In the genomic region with DNA sequence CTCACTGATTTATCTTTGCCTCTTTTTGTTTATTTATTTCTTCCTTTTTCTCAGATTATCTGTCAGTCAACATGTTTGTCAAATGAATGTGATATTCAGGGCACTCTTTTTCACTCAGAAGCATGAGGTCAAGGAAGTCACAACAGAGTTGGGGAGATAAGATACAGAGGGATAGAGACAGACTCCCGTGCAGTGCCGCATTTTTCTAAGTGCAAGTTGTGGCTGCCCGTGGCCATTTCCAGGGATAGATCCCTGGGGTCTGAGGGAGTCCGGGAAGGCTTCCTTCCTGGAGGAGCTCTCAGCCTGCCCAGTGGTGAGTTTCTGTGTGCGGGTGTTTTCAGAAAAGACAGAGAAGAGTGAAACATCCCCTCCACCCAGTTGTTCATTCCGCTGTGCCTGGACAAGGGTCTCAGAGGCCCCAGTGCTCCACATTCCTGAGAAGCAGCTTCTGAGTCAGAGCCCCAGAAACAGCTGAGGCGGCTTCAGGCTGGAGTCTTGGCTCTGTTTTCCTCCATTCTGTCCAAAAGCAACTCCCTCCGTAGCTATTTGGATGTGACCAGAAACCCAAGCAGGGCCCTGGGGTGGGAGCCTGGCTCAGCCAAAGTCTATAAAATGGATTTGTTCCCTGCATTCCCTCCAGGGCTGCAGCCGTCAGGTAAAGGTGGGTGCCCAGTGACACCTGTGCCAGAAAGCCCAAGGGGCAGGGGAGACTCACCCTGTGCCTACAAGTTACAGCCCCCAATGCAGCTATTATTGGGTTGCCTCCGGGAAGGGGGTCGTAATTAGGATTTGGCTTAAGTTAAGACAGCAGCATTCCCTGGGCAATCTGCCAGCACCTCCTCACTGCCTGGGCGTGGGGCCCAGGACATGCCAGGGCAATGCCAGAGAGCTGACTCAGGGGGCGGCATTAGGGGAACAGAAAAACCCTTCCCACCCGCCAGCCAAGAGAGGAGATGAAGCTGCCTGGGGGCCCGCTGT, we compare ENCODE assay signal across 9 cellular contexts. TPM values are rescaled to one million over a fixed set of nuclear protein-coding genes. Genes with fewer than 3 reads are reported as not detected.
A peak's percentile ranks its signal among the peaks of the same experiment; 100 is the strongest.
DNase-seq lines count a peak whose midpoint lies in the region; TF ChIP-seq lines count a peak whose summit lies in the region.
"Had no signal": no experiment of that assay in that cellular context is flagged by ENCODE, and none has a peak within 500 bp of the region (broad histone marks: within the 10 kb centered on the region; RNA-seq: fewer than 3 reads in every experiment).

No MANE protein-coding gene starts in this region.

- H3K56ac ChIP-seq in mesendoderm (ENCODE audit: low read length), result peak overlapping the region; percentile 40

- H3K79me2 ChIP-seq in mesendoderm (ENCODE audit: control insufficient read depth, insufficient read depth, low read length), result no peaks in the 10 kb centered on the region

- H3K18ac ChIP-seq in mesendoderm (ENCODE audit: low read length), result peak overlapping the region; percentile 4

- no peaks in the 10 kb centered on the region for H3K9me3 ChIP-seq in BE2C

- no peaks in the 10 kb centered on the region for H3K36me3 ChIP-seq in BE2C
- no peaks in the 10 kb centered on the region for H3K36me3 ChIP-seq in mesendoderm (ENCODE audit: control insufficient read depth, insufficient read depth, low read length)

- H2BK5ac ChIP-seq in mesendoderm (ENCODE audit: low read length), result peak overlapping the region; percentile 22

- no CpG with 5 or more reads among the region's 15 CpGs for WGBS in mesendoderm (ENCODE audit: extremely low coverage, insufficient coverage, low lambda C conversion rate)

- H2BK15ac ChIP-seq in mesendoderm (replicated peaks; ENCODE audit: low read depth), result no peak overlapping the region

- H3K79me1 ChIP-seq in mesendoderm (ENCODE audit: low read length), result no peaks in the 10 kb centered on the region

- no peak overlapping the region for H3K4me3 ChIP-seq in BE2C (ENCODE audit: low read depth, low read length)
- no peak overlapping the region for H3K4me3 ChIP-seq in choroid plexus epithelial cell (ENCODE audit: low read depth, low read length)
- no peak overlapping the region for H3K4me3 ChIP-seq in mesendoderm (ENCODE audit: low read length)

- H2BK120ac ChIP-seq in mesendoderm (ENCODE audit: low read depth, low read length), result no peak overlapping the region

- no peaks in the 10 kb centered on the region for H3K27me3 ChIP-seq in BE2C
- no peaks in the 10 kb centered on the region for H3K27me3 ChIP-seq in mesendoderm (ENCODE audit: insufficient read depth, low read length, poor library complexity)

- no peak overlapping the region for H3K23ac ChIP-seq in mesendoderm (ENCODE audit: low read length)

- TF ChIP-seq CTCF in BE2C (IDR thresholded peaks at IDR 0.05; ENCODE audit: low read depth, low read length), result no peak
- peak; percentile 6 for TF ChIP-seq CTCF in choroid plexus epithelial cell (conservative IDR thresholded peaks at IDR 0.05; ENCODE audit: low read depth, low read length)

- no peak overlapping the region for H2AK5ac ChIP-seq in mesendoderm (ENCODE audit: low read length)

- H3K9ac ChIP-seq in mesendoderm (ENCODE audit: low read length), result peak overlapping the region; percentile 33

- H3K4ac ChIP-seq in mesendoderm (ENCODE audit: low read depth, low read length), result no peak overlapping the region

- H3K27ac ChIP-seq in mesendoderm (ENCODE audit: low read depth, low read length), result peak overlapping the region; percentile 24

- H4K8ac ChIP-seq in mesendoderm (ENCODE audit: low read depth, low read length), result no peak overlapping the region

- no peak overlapping the region for H4K5ac ChIP-seq in mesendoderm (ENCODE audit: low read length)

- H3K4me1 ChIP-seq in BE2C (peaks cover 10% of the 10 kb centered on the region), mesendoderm (ENCODE audit: control insufficient read depth, low read depth, low read length) (peaks cover 7% of the 10 kb centered on the region)

- DNase-seq in BE2C (peak; percentile 65), NCI-H2171 (lab: John Stamatoyannopoulos, UW) (peak; percentile 50), choroid plexus epithelial cell (ENCODE audit: low read depth) (peak; percentile 87), mesendoderm (peak; percentile 65), ureter (ENCODE audit: low spot score) (peak; percentile 93), GM19238 (ENCODE audit: insufficient read length, low spot score) (no peak), GM19240 (ENCODE audit: insufficient read length, low spot score) (no peak), NCI-H187 treated with DMSO at 0.1 percent for 48 hours (lab: John Stamatoyannopoulos, UW) (no peak)
- DNase-seq: activated naive CD8-positive, alpha-beta T cell treated with anti-CD3 and anti-CD28 coated beads, Interleukin-2, amount 10 ng/mL, durations not matched to agents 7 days and 5 days had no signal

- H3K4me2 ChIP-seq in mesendoderm (ENCODE audit: low read length), result no peak overlapping the region

RNA-seq across cellular contexts. Expression of gene CAMK2G, which starts 13.0 kb away (rescaled TPM):
- 15.9 TPM for polyA plus RNA-seq in BE2C (2012; ENCODE audit: insufficient read depth, insufficient read length, low read depth)
- 13.0 TPM for polyA plus RNA-seq in mesendoderm (2013, experiment 1 of 2)
- 13.1 TPM for polyA plus RNA-seq in mesendoderm (2013, experiment 2 of 2)
- total RNA-seq in ureter, result 80.5 TPM

RNA-seq across cellular contexts. Expression of gene PLAU, which starts 23.6 kb away (rescaled TPM):
- polyA plus RNA-seq in BE2C (2012; ENCODE audit: insufficient read depth, insufficient read length, low read depth), result not detected
- 15.7 TPM for polyA plus RNA-seq in mesendoderm (2013, experiment 1 of 2)
- 15.6 TPM for polyA plus RNA-seq in mesendoderm (2013, experiment 2 of 2)
- 13.8 TPM for total RNA-seq in ureter

Comparison
In these comparisons a context has a peak if more than half of its experiments do, and no peak if none do; other contexts are left out.
1. DNase-seq: peak in BE2C (single experiment), NCI-H2171 (single experiment), choroid plexus epithelial cell (single experiment), mesendoderm (single experiment) and ureter (single experiment); none in GM19238 (single experiment), GM19240 (single experiment) and NCI-H187 treated with DMSO at 0.1 percent for 48 hours (single experiment).